In the genomic region with DNA sequence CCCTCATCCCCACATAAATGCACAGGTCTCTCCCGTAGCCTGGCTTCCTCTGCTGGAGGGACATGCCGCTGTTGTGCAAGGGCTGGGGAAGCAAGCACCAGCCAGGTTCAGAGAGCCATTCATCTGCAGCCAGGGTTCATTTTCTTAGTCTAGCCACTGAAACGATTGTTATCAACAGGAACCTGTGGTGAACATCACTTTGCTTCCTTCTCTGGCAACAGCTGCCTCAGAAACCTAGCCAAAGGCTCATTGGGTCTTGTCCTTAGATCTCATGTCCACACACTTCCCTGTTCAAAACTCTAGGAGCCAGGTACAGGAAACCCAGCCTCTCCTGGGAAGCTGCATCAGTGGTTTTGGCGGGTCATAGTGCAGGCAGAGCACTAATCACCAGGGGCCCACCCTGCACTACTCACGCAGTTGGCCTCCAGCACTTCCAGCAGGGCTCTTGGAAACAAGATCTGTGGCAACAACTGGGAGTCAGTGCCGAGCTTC, we compare ENCODE assay signal across 9 cellular contexts. TPM values are rescaled to one million over a fixed set of nuclear protein-coding genes. Genes with fewer than 3 reads are reported as not detected.
DNase-seq lines count a peak whose midpoint lies in the region; ATAC-seq and TF ChIP-seq lines count a peak whose summit lies in the region.
"Had no signal": no experiment of that assay in that cellular context is flagged by ENCODE, and none has a peak within 500 bp of the region (broad histone marks: within the 10 kb centered on the region; RNA-seq: fewer than 3 reads in every experiment).

No MANE protein-coding gene starts in this region.

- H3K4me1 Mint-ChIP-seq in activated naive CD8-positive, alpha-beta T cell treated with anti-CD3 and anti-CD28 coated beads, Interleukin-2, amount 50 U/mL, for 24 hours = peaks cover 96% of the 10 kb centered on the region
- H3K4me1 Mint-ChIP-seq in naive thymus-derived CD4-positive, alpha-beta T cell = peaks cover 63 to 97% (median 92%) of the 10 kb centered on the region in 7 donors
- H3K4me1 Mint-ChIP-seq in progenitor cell of endocrine pancreas (ENCODE audit: low read depth) = no peaks in the 10 kb centered on the region

- no peaks in the 10 kb centered on the region for H3K27me3 Mint-ChIP-seq in activated naive CD8-positive, alpha-beta T cell treated with anti-CD3 and anti-CD28 coated beads, Interleukin-2, amount 50 U/mL, for 24 hours
- no peaks in the 10 kb centered on the region for H3K27me3 Mint-ChIP-seq in naive thymus-derived CD4-positive, alpha-beta T cell
- no peaks in the 10 kb centered on the region for H3K27me3 Mint-ChIP-seq in progenitor cell of endocrine pancreas

- H3K9me3 ChIP-seq in naive thymus-derived CD4-positive, alpha-beta T cell (ENCODE audit: control insufficient read depth in 2 of 3, low read length in 3 of 3) = no peaks in the 10 kb centered on the region
- H3K9me3 ChIP-seq: thoracic aorta had no signal

- TF ChIP-seq CTCF in progenitor cell of endocrine pancreas (IDR thresholded peaks at IDR 0.05; ENCODE audit: unreplicated experiment) (no peak), foreskin keratinocyte (conservative IDR thresholded peaks at IDR 0.05) (no peak)

- intact Hi-C loops in naive thymus-derived CD4-positive, alpha-beta T cell (cut with micrococcal nuclease) = loop anchor here in 1 of 2 donors (1.0 kb wide), 1 partner anchor 22 kb away; no protein-coding TSS in a partner anchor

- peak overlapping the region; percentile 85 for H3K27ac Mint-ChIP-seq in activated naive CD8-positive, alpha-beta T cell treated with anti-CD3 and anti-CD28 coated beads, Interleukin-2, amount 50 U/mL, for 24 hours
- H3K27ac Mint-ChIP-seq in naive thymus-derived CD4-positive, alpha-beta T cell = peak overlapping the region; percentile 88 to 98 (median 94)
- H3K27ac Mint-ChIP-seq in progenitor cell of endocrine pancreas = no peak overlapping the region

- H3K4me3 ChIP-seq in naive thymus-derived CD4-positive, alpha-beta T cell (ENCODE audit: low read length) = peak overlapping the region; percentile 11
- H3K4me3 ChIP-seq: thoracic aorta had no signal

- H3K36me3 ChIP-seq in naive thymus-derived CD4-positive, alpha-beta T cell (ENCODE audit: control insufficient read depth in 2 of 3, insufficient read depth in 3 of 3, low read length in 3 of 3) = peaks cover 10 to 44% (median 15%) of the 10 kb centered on the region in 3 experiments

- POLR2A ChIA-PET in naive thymus-derived CD4-positive, alpha-beta T cell (lab: Charles Lee) = interaction anchor here (0.6 to 14.2 kb wide), 9 partner anchors 8 to 215 kb away, joined by 3 to 319 read pairs (median 11); partner anchors contain the start of genes DPH3 and OXNAD1

- peaks cover 4% of the 10 kb centered on the region for H3K9me3 Mint-ChIP-seq in activated naive CD8-positive, alpha-beta T cell treated with anti-CD3 and anti-CD28 coated beads, Interleukin-2, amount 50 U/mL, for 24 hours
- no peaks in the 10 kb centered on the region for H3K9me3 Mint-ChIP-seq in naive thymus-derived CD4-positive, alpha-beta T cell
- H3K9me3 Mint-ChIP-seq in progenitor cell of endocrine pancreas (ENCODE audit: low read depth) = no peaks in the 10 kb centered on the region

- H3K4me3 Mint-ChIP-seq in activated naive CD8-positive, alpha-beta T cell treated with anti-CD3 and anti-CD28 coated beads, Interleukin-2, amount 50 U/mL, for 24 hours = peak overlapping the region; percentile 13
- H3K4me3 Mint-ChIP-seq in naive thymus-derived CD4-positive, alpha-beta T cell = peak overlapping the region; percentile 67 to 88 (median 80)
- no peak overlapping the region for H3K4me3 Mint-ChIP-seq in progenitor cell of endocrine pancreas (ENCODE audit: low read depth)

- H3K27ac ChIP-seq in naive thymus-derived CD4-positive, alpha-beta T cell (ENCODE audit: low read depth, low read length) = peak overlapping the region; percentile 58
- H3K27ac ChIP-seq in foreskin keratinocyte = no peak overlapping the region
- H3K27ac ChIP-seq: thoracic aorta had no signal

- peaks cover 74% of the 10 kb centered on the region for H3K36me3 Mint-ChIP-seq in activated naive CD8-positive, alpha-beta T cell treated with anti-CD3 and anti-CD28 coated beads, Interleukin-2, amount 50 U/mL, for 24 hours (ENCODE audit: low read depth)
- H3K36me3 Mint-ChIP-seq in naive thymus-derived CD4-positive, alpha-beta T cell = peaks cover 22 to 65% (median 54%) of the 10 kb centered on the region in 5 donors
- peaks cover 6% of the 10 kb centered on the region for H3K36me3 Mint-ChIP-seq in progenitor cell of endocrine pancreas (ENCODE audit: insufficient read depth)

- CTCF ChIA-PET in naive thymus-derived CD4-positive, alpha-beta T cell (lab: Charles Lee) = interaction anchor here (1.0 to 15.3 kb wide), 4 partner anchors 10 to 218 kb away, joined by 3 to 238 read pairs (median 24); no protein-coding TSS in a partner anchor

- no peaks in the 10 kb centered on the region for H3K27me3 ChIP-seq in naive thymus-derived CD4-positive, alpha-beta T cell (ENCODE audit: control insufficient read depth in 2 of 2, insufficient read depth in 2 of 2, low read length in 2 of 2)
- no peaks in the 10 kb centered on the region for H3K27me3 ChIP-seq in foreskin keratinocyte

- ATAC-seq in GM21515 (IDR thresholded peaks at IDR 0.05; ENCODE audit: unreplicated experiment) (peak; percentile 68), foreskin keratinocyte (no peak)
- peak; percentile 48 for ATAC-seq in activated naive CD8-positive, alpha-beta T cell treated with anti-CD3 and anti-CD28 coated beads, Interleukin-2, amount 50 U/mL, for 24 hours
- ATAC-seq in naive thymus-derived CD4-positive, alpha-beta T cell = peak; percentile 83

- H3K4me1 ChIP-seq in naive thymus-derived CD4-positive, alpha-beta T cell (ENCODE audit: control insufficient read depth in 2 of 2, insufficient read depth in 2 of 2, low read length in 2 of 2) = peaks cover 86 to 89% of the 10 kb centered on the region in 2 donors
- peaks cover 6% of the 10 kb centered on the region for H3K4me1 ChIP-seq in foreskin keratinocyte

- DNase-seq in GDM1 (lab: John Stamatoyannopoulos, UW) = peak; percentile 82
- peak; percentile 24 for DNase-seq in LHCN-M2 (ENCODE audit: low read depth)
- DNase-seq in activated naive CD8-positive, alpha-beta T cell treated with anti-CD3 and anti-CD28 coated beads, Interleukin-2, amount 50 U/mL, for 24 hours = no peak
- peak in 8 of 9 donors; percentile 49 to 78 (median 74) for DNase-seq in naive thymus-derived CD4-positive, alpha-beta T cell
- no peak for DNase-seq in COLO668 (lab: John Stamatoyannopoulos, UW; ENCODE audit: unreplicated experiment)
- no peak for DNase-seq in progenitor cell of endocrine pancreas (ENCODE audit: low spot score, unreplicated experiment)
- no peak for DNase-seq in foreskin keratinocyte

RNA-seq across cellular contexts. Expression of gene OXNAD1, which starts 47.0 kb away (rescaled TPM):
- total RNA-seq in LHCN-M2 (2014; rRNA removed) (5.5 and 8.0 TPM in 2 replicates), progenitor cell of endocrine pancreas (17.6 and 18.5 TPM in 2 replicates), foreskin keratinocyte (13.3 and 14.9 TPM in 2 replicates)
- polyA plus RNA-seq in LHCN-M2 (2012) = 2.7 TPM
- 100 to 1,000 TPM in 4 of 5 experiments, 10 to 100 TPM in 1; 80.3 to 171 (median 152) TPM for total RNA-seq in naive thymus-derived CD4-positive, alpha-beta T cell
- polyA plus RNA-seq in naive thymus-derived CD4-positive, alpha-beta T cell = 100 to 1,000 TPM; 132 to 134 TPM
- polyA plus RNA-seq in foreskin keratinocyte = 7.9 and 10.2 TPM in 2 replicates

RNA-seq across cellular contexts. Expression of gene DPH3, which starts 47.3 kb away (rescaled TPM):
- 21.7 and 26.9 TPM in 2 replicates for total RNA-seq in LHCN-M2 (2014; rRNA removed)
- 16.6 TPM for polyA plus RNA-seq in LHCN-M2 (2012)
- total RNA-seq in naive thymus-derived CD4-positive, alpha-beta T cell = 10 to 100 TPM; 12.4 to 23.6 (median 15.7) TPM
- polyA plus RNA-seq in naive thymus-derived CD4-positive, alpha-beta T cell = 10 to 100 TPM; 11.6 to 17.5 TPM
- 25.1 and 27.8 TPM in 2 replicates for total RNA-seq in progenitor cell of endocrine pancreas
- 18.5 and 20.4 TPM in 2 replicates for total RNA-seq in foreskin keratinocyte
- 30.6 and 31.0 TPM in 2 replicates for polyA plus RNA-seq in foreskin keratinocyte

Comparison
In these comparisons a context has a peak if more than half of its experiments do, and no peak if none do; other contexts are left out.
1. DNase-seq: peak in GDM1 (single experiment), LHCN-M2 (single experiment) and naive thymus-derived CD4-positive, alpha-beta T cell (8 of 9); none in activated naive CD8-positive, alpha-beta T cell treated with anti-CD3 and anti-CD28 coated beads, Interleukin-2, amount 50 U/mL, for 24 hours (single experiment), COLO668 (single experiment), progenitor cell of endocrine pancreas (single experiment) and foreskin keratinocyte (0 of 2).